Comparison of ENCODE assay signal across 16 cellular contexts in the genomic region with DNA sequence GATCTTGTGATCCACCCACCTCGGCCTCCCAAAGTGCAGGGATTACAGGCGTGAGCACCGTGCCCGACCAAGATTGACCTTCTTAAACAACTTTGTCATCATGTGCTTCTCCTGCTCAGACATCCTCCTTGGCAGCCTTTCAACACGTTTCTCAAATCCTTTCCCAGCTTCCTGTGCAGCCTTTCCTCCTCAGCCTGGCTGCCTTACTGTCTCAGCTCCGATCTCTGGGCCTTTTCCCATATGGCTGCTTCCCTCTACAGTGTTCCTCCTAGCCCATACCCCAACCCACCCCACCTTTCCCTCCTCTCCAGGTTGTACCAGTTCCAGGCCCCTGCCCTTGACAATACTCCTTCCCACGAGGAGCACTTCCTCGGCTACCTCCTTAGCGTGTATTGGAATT. TPM values are rescaled to one million over a fixed set of nuclear protein-coding genes. Genes with fewer than 3 reads are reported as not detected.
DNase-seq lines count a peak whose midpoint lies in the region; ATAC-seq and TF ChIP-seq lines count a peak whose summit lies in the region.
"Had no signal": no experiment of that assay in that cellular context is flagged by ENCODE, and none has a peak within 500 bp of the region (broad histone marks: within the 10 kb centered on the region; RNA-seq: fewer than 3 reads in every experiment).

No MANE protein-coding gene starts in this region.

- no peak overlapping the region for H3K4me2 ChIP-seq in osteoblast (ENCODE audit: insufficient read depth, low read length)

- DNase-seq in CD4-positive, alpha-beta memory T cell, result no peak
- DNase-seq in H4 (ENCODE audit: low spot score) (peak; percentile 14), fibroblast of mammary gland (ENCODE audit: low read depth) (peak; percentile 87), osteoblast (ENCODE audit: insufficient read length, low spot score, missing footprints) (peak; percentile 69), vagina (ENCODE audit: extremely low spot score in 2 of 2) (no peak), T-helper 17 cell (no peak), hypothalamus (lab: John Stamatoyannopoulos, UW) (no peak)
- no peak for DNase-seq in activated CD4-positive, alpha-beta memory T cell treated with anti-CD3 and anti-CD28 coated beads for 36 hours
- DNase-seq: activated CD4-positive, alpha-beta T cell treated with anti-CD3 and anti-CD28 coated beads, Interleukin-2, amount 50 U/mL, for 1 hour; MG63; NCI-H2029 treated with DMSO at 0.1 percent for 48 hours; stimulated activated CD4-positive, alpha-beta T cell treated with anti-CD3 and anti-CD28 coated beads, Interleukin-2, amount 100 ng/mL, for 24 hours had no signal

- ATAC-seq in T-helper 17 cell, result no peak
- ATAC-seq: HCT116, left colon, SK-N-SH treated with all-trans-retinoic acid at 6 μM for 48 hours had no signal

- H3K27me3 ChIP-seq in CD4-positive, alpha-beta memory T cell (ENCODE audit: insufficient read depth, low read length), result no peaks in the 10 kb centered on the region
- H3K27me3 ChIP-seq in osteoblast (ENCODE audit: insufficient read depth, low read length) (no peaks in the 10 kb centered on the region), vagina (no peaks in the 10 kb centered on the region)
- H3K27me3 ChIP-seq: MG63 had no signal

- TF ChIP-seq POLR2A in vagina (IDR thresholded peaks at IDR 0.05), result no peak

- no peaks in the 10 kb centered on the region for H3K9me3 ChIP-seq in CD4-positive, alpha-beta memory T cell (ENCODE audit: control insufficient read depth in 1 of 2, low read length in 2 of 2)
- no peaks in the 10 kb centered on the region for H3K9me3 ChIP-seq in osteoblast (ENCODE audit: low read depth, low read length)
- no peaks in the 10 kb centered on the region for H3K9me3 ChIP-seq in vagina
- no peaks in the 10 kb centered on the region for H3K9me3 ChIP-seq in T-helper 17 cell (ENCODE audit: control insufficient read depth, low read length, poor library complexity, severe bottlenecking)
- H3K9me3 ChIP-seq: MG63 had no signal

- H3K79me2 ChIP-seq in osteoblast (ENCODE audit: insufficient read depth, low read length), result peaks cover 8% of the 10 kb centered on the region

- peak overlapping the region in 1 of 8 donors; percentile 10 for H3K4me3 Mint-ChIP-seq in CD4-positive, alpha-beta memory T cell
- H3K4me3 Mint-ChIP-seq in T-helper 17 cell, result no peak overlapping the region
- no peak overlapping the region for H3K4me3 Mint-ChIP-seq in activated CD4-positive, alpha-beta memory T cell treated with anti-CD3 and anti-CD28 coated beads for 36 hours

- TF ChIP-seq CTCF in fibroblast of mammary gland (conservative IDR thresholded peaks at IDR 0.05; ENCODE audit: control insufficient read depth, insufficient read depth, low read depth, low read length) (no peak), osteoblast (IDR thresholded peaks at IDR 0.05; ENCODE audit: extremely low read depth, low read depth, low read length) (no peak), vagina (IDR thresholded peaks at IDR 0.05) (no peak)

- no peaks in the 10 kb centered on the region for H4K20me1 ChIP-seq in osteoblast (ENCODE audit: insufficient read depth, low read length)

- H3K4me1 ChIP-seq in CD4-positive, alpha-beta memory T cell (ENCODE audit: insufficient read depth, low read length), result peaks cover 29% of the 10 kb centered on the region
- H3K4me1 ChIP-seq in osteoblast (ENCODE audit: insufficient read depth, low read length) (peaks cover 22% of the 10 kb centered on the region), vagina (peaks cover 13% of the 10 kb centered on the region)

- peaks cover 7% of the 10 kb centered on the region for H3K36me3 ChIP-seq in CD4-positive, alpha-beta memory T cell (ENCODE audit: insufficient read depth, low read length)
- H3K36me3 ChIP-seq in osteoblast (ENCODE audit: insufficient read depth, low read length) (peaks cover 3% of the 10 kb centered on the region), vagina (peaks cover 0 to 6% of the 10 kb centered on the region in 2 donors)
- H3K36me3 ChIP-seq: MG63 had no signal

- H3K4me1 Mint-ChIP-seq in CD4-positive, alpha-beta memory T cell, result peaks cover 37 to 56% (median 45%) of the 10 kb centered on the region in 4 donors
- peaks cover 42% of the 10 kb centered on the region for H3K4me1 Mint-ChIP-seq in T-helper 17 cell
- H3K4me1 Mint-ChIP-seq in activated CD4-positive, alpha-beta memory T cell treated with anti-CD3 and anti-CD28 coated beads for 36 hours (ENCODE audit: low read depth), result peaks cover 44% of the 10 kb centered on the region

- intact Hi-C loops in CD4-positive, alpha-beta memory T cell (cut with micrococcal nuclease), result loop anchor here (2.0 kb wide), 1 partner anchor 14 kb away; no protein-coding TSS in a partner anchor
- intact Hi-C loops in vagina (cut with DNase I), result no loop called here
- intact Hi-C loops in activated CD4-positive, alpha-beta memory T cell treated with anti-CD3 and anti-CD28 coated beads for 36 hours (cut with micrococcal nuclease), result no loop called here

- POLR2A ChIA-PET in CD4-positive, alpha-beta memory T cell (lab: Charles Lee; ENCODE audit: partially characterized antibody), result interaction anchor here (0.6 kb wide), 1 partner anchor 159 kb away, joined by 3 read pairs; no protein-coding TSS in a partner anchor
- POLR2A ChIA-PET in activated CD4-positive, alpha-beta memory T cell treated with anti-CD3 and anti-CD28 coated beads for 36 hours (lab: Charles Lee), result no interaction called here

- H3K27ac Mint-ChIP-seq in CD4-positive, alpha-beta memory T cell, result peak overlapping the region in 5 of 7 donors; percentile 19 to 78 (median 35)
- H3K27ac Mint-ChIP-seq in T-helper 17 cell, result no peak overlapping the region
- no peak overlapping the region for H3K27ac Mint-ChIP-seq in activated CD4-positive, alpha-beta memory T cell treated with anti-CD3 and anti-CD28 coated beads for 36 hours

- no peak overlapping the region for H2AFZ ChIP-seq in osteoblast (ENCODE audit: low read length)

- CTCF ChIA-PET in CD4-positive, alpha-beta memory T cell (lab: Charles Lee; ENCODE audit: partially characterized antibody), result no interaction called here
- CTCF ChIA-PET in activated CD4-positive, alpha-beta memory T cell treated with anti-CD3 and anti-CD28 coated beads for 36 hours (lab: Charles Lee), result no interaction called here

- no peak overlapping the region for H3K27ac ChIP-seq in CD4-positive, alpha-beta memory T cell (ENCODE audit: low read depth, low read length)
- no peak overlapping the region for H3K27ac ChIP-seq in osteoblast (ENCODE audit: low read depth, low read length)
- H3K27ac ChIP-seq in vagina, result no peak overlapping the region
- H3K27ac ChIP-seq: epithelial cell of prostate had no signal

- H3K4me3 ChIP-seq in CD4-positive, alpha-beta memory T cell (ENCODE audit: low read length in 2 of 2), result no peak overlapping the region
- H3K4me3 ChIP-seq in fibroblast of mammary gland (ENCODE audit: control insufficient read depth, low read depth, low read length) (no peak overlapping the region), osteoblast (ENCODE audit: insufficient read depth, low read length) (no peak overlapping the region), vagina (no peak overlapping the region)
- H3K4me3 ChIP-seq: MG63 had no signal

- no peaks in the 10 kb centered on the region for H3K9me3 Mint-ChIP-seq in CD4-positive, alpha-beta memory T cell
- peaks cover 1% of the 10 kb centered on the region for H3K9me3 Mint-ChIP-seq in activated CD4-positive, alpha-beta memory T cell treated with anti-CD3 and anti-CD28 coated beads for 36 hours

- H3K27me3 Mint-ChIP-seq in CD4-positive, alpha-beta memory T cell, result no peaks in the 10 kb centered on the region
- H3K27me3 Mint-ChIP-seq in T-helper 17 cell, result no peaks in the 10 kb centered on the region
- no peaks in the 10 kb centered on the region for H3K27me3 Mint-ChIP-seq in activated CD4-positive, alpha-beta memory T cell treated with anti-CD3 and anti-CD28 coated beads for 36 hours

- H3K36me3 Mint-ChIP-seq in CD4-positive, alpha-beta memory T cell, result peaks cover 25 to 49% of the 10 kb centered on the region in 2 donors
- H3K36me3 Mint-ChIP-seq in T-helper 17 cell (ENCODE audit: low read depth), result peaks cover 9% of the 10 kb centered on the region
- peaks cover 49% of the 10 kb centered on the region for H3K36me3 Mint-ChIP-seq in activated CD4-positive, alpha-beta memory T cell treated with anti-CD3 and anti-CD28 coated beads for 36 hours

RNA-seq across cellular contexts. Expression of a gene that starts 7.2 kb away (rescaled TPM):
- 100 to 1,000 TPM; 138 to 139 TPM for total RNA-seq in CD4-positive, alpha-beta memory T cell
- polyA plus RNA-seq in CD4-positive, alpha-beta memory T cell, result 10 to 100 TPM; 90.4 to 97.3 TPM
- total RNA-seq in H4 (2014; rRNA removed; shearing (Covaris generic)), result 9.0 and 13.6 TPM in 2 replicates
- 29.7 and 35.4 TPM in 2 replicates for total RNA-seq in osteoblast
- 44.9 TPM for total RNA-seq in vagina
- total RNA-seq in T-helper 17 cell, result 100 to 1,000 TPM; 104 to 119 TPM
- total RNA-seq in activated CD4-positive, alpha-beta memory T cell treated with anti-CD3 and anti-CD28 coated beads for 36 hours, result 10 to 100 TPM; 89.2 to 99.4 TPM

RNA-seq across cellular contexts. Expression of a gene that starts 58.9 kb away (rescaled TPM):
- total RNA-seq in CD4-positive, alpha-beta memory T cell, result 10 to 100 TPM; 27.6 to 28.2 TPM
- 10 to 100 TPM; 11.0 to 15.5 TPM for polyA plus RNA-seq in CD4-positive, alpha-beta memory T cell
- 6.6 and 6.7 TPM in 2 replicates for total RNA-seq in H4 (2014; rRNA removed; shearing (Covaris generic))
- total RNA-seq in osteoblast (13.8 and 18.6 TPM in 2 replicates), vagina (8.6 TPM), T-helper 17 cell (10 to 100 TPM; 15.9 to 17.9 TPM)
- total RNA-seq in activated CD4-positive, alpha-beta memory T cell treated with anti-CD3 and anti-CD28 coated beads for 36 hours, result 10 to 100 TPM; 13.9 to 15.9 TPM

RNA-seq across cellular contexts. Expression of a gene that starts 59.1 kb away (rescaled TPM):
- total RNA-seq in CD4-positive, alpha-beta memory T cell, result 1 to 10 TPM; 5.7 to 7.7 TPM
- 1 to 10 TPM; 4.1 to 6.5 TPM for polyA plus RNA-seq in CD4-positive, alpha-beta memory T cell
- 3.7 and 5.1 TPM in 2 replicates for total RNA-seq in H4 (2014; rRNA removed; shearing (Covaris generic))
- total RNA-seq in osteoblast, result 12.3 and 15.6 TPM in 2 replicates
- 31.7 TPM for total RNA-seq in vagina
- 1 to 10 TPM; 3.4 to 5.9 TPM for total RNA-seq in T-helper 17 cell
- total RNA-seq in activated CD4-positive, alpha-beta memory T cell treated with anti-CD3 and anti-CD28 coated beads for 36 hours, result 1 to 10 TPM; 5.6 to 6.3 TPM

Comparison
In these comparisons a context has a peak if more than half of its experiments do, and no peak if none do; other contexts are left out.
1. DNase-seq: peak in H4 (single experiment), fibroblast of mammary gland (single experiment) and osteoblast (single experiment); none in CD4-positive, alpha-beta memory T cell (0 of 5), vagina (0 of 2), T-helper 17 cell (0 of 3), activated CD4-positive, alpha-beta memory T cell treated with anti-CD3 and anti-CD28 coated beads for 36 hours (single experiment) and hypothalamus (0 of 51).
2. H3K27ac Mint-ChIP-seq: peak in CD4-positive, alpha-beta memory T cell (5 of 7); none in T-helper 17 cell (single experiment) and activated CD4-positive, alpha-beta memory T cell treated with anti-CD3 and anti-CD28 coated beads for 36 hours (single experiment).